Comparison of ENCODE assay signal across 17 cellular contexts in the genomic region with DNA sequence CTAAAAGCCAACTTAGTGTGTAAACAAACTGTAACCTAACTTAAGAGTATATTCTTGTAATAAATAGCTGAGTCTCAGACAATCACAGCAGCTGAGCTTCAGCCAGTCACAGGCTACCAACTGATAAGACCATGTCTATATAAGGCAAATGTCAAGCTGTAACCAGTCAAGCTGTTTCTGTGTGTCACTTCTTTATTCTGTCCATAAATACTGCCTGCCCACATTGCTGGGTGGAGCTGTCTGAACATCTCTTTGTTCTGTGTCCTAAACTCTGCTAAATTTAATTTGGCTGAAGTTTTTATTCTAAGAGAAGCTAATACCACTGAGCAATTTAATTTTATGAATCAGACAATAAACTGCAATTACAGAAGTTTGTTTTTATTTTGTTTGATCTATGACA.
A peak's percentile ranks its signal among the peaks of the same experiment; 100 is the strongest.
DNase-seq lines count a peak whose midpoint lies in the region; ATAC-seq and TF ChIP-seq lines count a peak whose summit lies in the region.
"Had no signal": no experiment of that assay in that cellular context is flagged by ENCODE, and none has a peak within 500 bp of the region (broad histone marks: within the 10 kb centered on the region; RNA-seq: fewer than 3 reads in every experiment).

No MANE protein-coding gene starts in this region.

- no peak overlapping the region for H3K4me3 Mint-ChIP-seq in activated CD8-positive, alpha-beta memory T cell treated with anti-CD3 and anti-CD28 coated beads, Interleukin-2, amount 10 ng/mL, durations not matched to agents 7 days and 5 days
- H3K4me3 Mint-ChIP-seq: CD14-positive monocyte, HFFc6, T-cell had no signal

- intact Hi-C loops in left ventricle myocardium inferior (cut with micrococcal nuclease): no loop called here

- no peak overlapping the region for H4K5ac ChIP-seq in mesendoderm (ENCODE audit: low read length)

- H3K36me3 Mint-ChIP-seq in activated CD8-positive, alpha-beta memory T cell treated with anti-CD3 and anti-CD28 coated beads, Interleukin-2, amount 10 ng/mL, durations not matched to agents 7 days and 5 days: no peaks in the 10 kb centered on the region
- H3K36me3 Mint-ChIP-seq: CD14-positive monocyte, T-cell had no signal

- no peak overlapping the region for H4K8ac ChIP-seq in mesendoderm (ENCODE audit: low read depth, low read length)

- no peak for ATAC-seq in activated CD8-positive, alpha-beta memory T cell treated with anti-CD3 and anti-CD28 coated beads, Interleukin-2, amount 10 ng/mL, durations not matched to agents 7 days and 5 days
- no peak for ATAC-seq in GM21360 (IDR thresholded peaks at IDR 0.05; ENCODE audit: unreplicated experiment)
- ATAC-seq: T-cell had no signal

- no peak overlapping the region for H3K27ac ChIP-seq in mesendoderm (ENCODE audit: low read depth, low read length)
- H3K27ac ChIP-seq in left ventricle myocardium inferior (replicated peaks): no peak overlapping the region
- H3K27ac ChIP-seq: PC-9 had no signal

- H3K18ac ChIP-seq in mesendoderm (ENCODE audit: low read length): no peak overlapping the region

- H3K4me3 ChIP-seq in mesendoderm (ENCODE audit: low read length): no peak overlapping the region
- no peak overlapping the region for H3K4me3 ChIP-seq in left ventricle myocardium inferior
- H3K4me3 ChIP-seq: PC-9 had no signal

- H3K27me3 Mint-ChIP-seq in activated CD8-positive, alpha-beta memory T cell treated with anti-CD3 and anti-CD28 coated beads, Interleukin-2, amount 10 ng/mL, durations not matched to agents 7 days and 5 days: no peaks in the 10 kb centered on the region
- H3K27me3 Mint-ChIP-seq: T-cell had no signal

- no peak overlapping the region for H2BK5ac ChIP-seq in mesendoderm (ENCODE audit: low read length)

- no peak overlapping the region for H2BK120ac ChIP-seq in mesendoderm (ENCODE audit: low read depth, low read length)

- H3K4me2 ChIP-seq in mesendoderm (ENCODE audit: low read length): no peak overlapping the region
- H3K4me2 ChIP-seq: PC-9 had no signal

- no peaks in the 10 kb centered on the region for H3K79me2 ChIP-seq in mesendoderm (ENCODE audit: control insufficient read depth, insufficient read depth, low read length)

- no peaks in the 10 kb centered on the region for H3K27me3 ChIP-seq in mesendoderm (ENCODE audit: insufficient read depth, low read length, poor library complexity)
- no peaks in the 10 kb centered on the region for H3K27me3 ChIP-seq in left ventricle myocardium inferior (ENCODE audit: low read depth)

- no peak overlapping the region for H3K9ac ChIP-seq in mesendoderm (ENCODE audit: low read length)

- H3K4ac ChIP-seq in mesendoderm (ENCODE audit: low read depth, low read length): no peak overlapping the region

- no peaks in the 10 kb centered on the region for H3K4me1 Mint-ChIP-seq in activated CD8-positive, alpha-beta memory T cell treated with anti-CD3 and anti-CD28 coated beads, Interleukin-2, amount 10 ng/mL, durations not matched to agents 7 days and 5 days
- H3K4me1 Mint-ChIP-seq: CD14-positive monocyte, T-cell had no signal

- no peaks in the 10 kb centered on the region for H3K36me3 ChIP-seq in mesendoderm (ENCODE audit: control insufficient read depth, insufficient read depth, low read length)
- H3K36me3 ChIP-seq in left ventricle myocardium inferior: no peaks in the 10 kb centered on the region

- DNase-seq in DMS53 (lab: John Stamatoyannopoulos, UW) (peak; percentile 48), NCI-H748 (lab: John Stamatoyannopoulos, UW; ENCODE audit: unreplicated experiment) (peak; percentile 75), SW480 (ENCODE audit: low spot score) (peak; percentile 3), mesendoderm (peak; percentile 12), HPDE6-E6E7 (ENCODE audit: extremely low spot score) (no peak), left ventricle myocardium inferior (no peak)
- no peak for DNase-seq in activated CD8-positive, alpha-beta memory T cell treated with anti-CD3 and anti-CD28 coated beads, Interleukin-2, amount 10 ng/mL, durations not matched to agents 7 days and 5 days
- DNase-seq: DMS 273 treated with DMSO at 0.1 percent for 48 hours, HFFc6, NCI-H1417 treated with DMSO at 0.1 percent for 48 hours, NCI-H2029 treated with DMSO at 0.1 percent for 48 hours, NCI-H2227 treated with DMSO at 0.1 percent for 48 hours, NCI-H524 treated with DMSO at 0.1 percent for 48 hours, PC-9, T-cell had no signal

- no peak overlapping the region for H2BK15ac ChIP-seq in mesendoderm (replicated peaks; ENCODE audit: low read depth)

- H3K27ac Mint-ChIP-seq in activated CD8-positive, alpha-beta memory T cell treated with anti-CD3 and anti-CD28 coated beads, Interleukin-2, amount 10 ng/mL, durations not matched to agents 7 days and 5 days: no peak overlapping the region
- H3K27ac Mint-ChIP-seq: CD14-positive monocyte, HFFc6, T-cell had no signal

- TF ChIP-seq CTCF in left ventricle myocardium inferior (IDR thresholded peaks at IDR 0.05; ENCODE audit: borderline replicate concordance): no peak

- peaks cover 5% of the 10 kb centered on the region for H3K9me3 Mint-ChIP-seq in activated CD8-positive, alpha-beta memory T cell treated with anti-CD3 and anti-CD28 coated beads, Interleukin-2, amount 10 ng/mL, durations not matched to agents 7 days and 5 days (ENCODE audit: low read depth)

- H3K23ac ChIP-seq in mesendoderm (ENCODE audit: low read length): no peak overlapping the region

- H3K4me1 ChIP-seq in mesendoderm (ENCODE audit: control insufficient read depth, low read depth, low read length) (no peaks in the 10 kb centered on the region), left ventricle myocardium inferior (no peaks in the 10 kb centered on the region)

- CTCF ChIA-PET in activated CD8-positive, alpha-beta memory T cell treated with anti-CD3 and anti-CD28 coated beads, Interleukin-2, amount 10 ng/mL, durations not matched to agents 7 days and 5 days (lab: Charles Lee): no interaction called here

- no peak overlapping the region for H3K56ac ChIP-seq in mesendoderm (ENCODE audit: low read length)

- peaks cover 7% of the 10 kb centered on the region for H3K9me3 ChIP-seq in left ventricle myocardium inferior (replicated peaks)

- no peaks in the 10 kb centered on the region for H3K79me1 ChIP-seq in mesendoderm (ENCODE audit: low read length)

- H2AK5ac ChIP-seq in mesendoderm (ENCODE audit: low read length): no peak overlapping the region

Comparison
In these comparisons a context has a peak if more than half of its experiments do, and no peak if none do; other contexts are left out.
1. DNase-seq: peak in DMS53 (single experiment), NCI-H748 (single experiment), SW480 (single experiment) and mesendoderm (single experiment); none in activated CD8-positive, alpha-beta memory T cell treated with anti-CD3 and anti-CD28 coated beads, Interleukin-2, amount 10 ng/mL, durations not matched to agents 7 days and 5 days (single experiment), HPDE6-E6E7 (single experiment) and left ventricle myocardium inferior (single experiment).